In the genomic region with DNA sequence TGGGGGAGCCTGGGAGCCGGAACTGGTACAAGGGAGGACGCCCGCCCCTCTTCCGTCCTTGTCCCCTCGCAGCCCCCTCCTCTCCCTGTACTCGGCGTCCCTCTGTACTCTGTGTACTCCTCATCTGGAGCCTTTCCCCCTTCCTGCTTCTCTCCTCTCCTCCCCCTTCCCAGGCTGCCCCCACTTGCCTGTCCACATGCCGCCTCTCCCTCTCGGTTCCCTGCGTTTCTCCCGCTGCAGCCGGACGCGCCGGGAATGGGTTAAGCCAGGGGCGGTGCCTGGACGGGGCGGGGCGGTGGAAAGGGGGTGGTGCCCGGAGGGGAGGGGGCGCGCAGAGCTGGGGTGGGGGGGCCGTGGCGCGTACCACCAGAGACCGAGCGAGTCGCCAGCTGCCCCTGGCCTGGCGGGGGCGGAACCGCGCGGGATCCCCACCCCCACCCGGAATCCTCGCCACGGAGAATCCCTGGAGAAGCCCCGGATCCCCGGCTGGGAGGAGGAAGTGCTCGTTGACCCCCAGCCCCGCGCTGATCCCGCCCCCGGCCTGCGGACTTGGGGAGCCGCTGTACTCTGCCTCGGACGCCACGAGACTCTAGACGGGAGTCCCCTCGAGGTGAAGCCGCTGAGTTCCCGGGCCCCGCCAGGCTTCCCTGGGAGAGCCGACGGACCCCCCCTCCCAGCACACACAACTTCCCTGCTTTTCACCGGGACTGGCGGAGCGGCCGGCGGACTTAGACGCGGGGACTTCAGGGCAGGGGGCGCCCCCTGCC, we compare ENCODE assay signal across 8 cellular contexts. TPM values are rescaled to one million over a fixed set of nuclear protein-coding genes. Genes with fewer than 3 reads are reported as not detected.
DNase-seq lines count a peak whose midpoint lies in the region; ATAC-seq, FAIRE-seq and TF ChIP-seq lines count a peak whose summit lies in the region.

No MANE protein-coding gene starts in this region.

- H3K4me3 Mint-ChIP-seq in T-helper 17 cell, result peak overlapping the region; percentile 82

- ATAC-seq in T-helper 17 cell, result no peak
- no peak for ATAC-seq in GM21529 (IDR thresholded peaks at IDR 0.05; ENCODE audit: unreplicated experiment)
- ATAC-seq in HG03135 (IDR thresholded peaks at IDR 0.05; ENCODE audit: unreplicated experiment), result no peak

- peak overlapping the region; percentile 94 for H3K27ac Mint-ChIP-seq in T-helper 17 cell

- no peaks in the 10 kb centered on the region for H3K27me3 Mint-ChIP-seq in T-helper 17 cell

- peak; percentile 91 for FAIRE-seq in urothelium cell line (lab: Jason Lieb, UNC)

- H3K9me3 ChIP-seq in T-helper 17 cell (ENCODE audit: control insufficient read depth, low read length, poor library complexity, severe bottlenecking), result no peaks in the 10 kb centered on the region

- peaks cover 5% of the 10 kb centered on the region for H3K36me3 Mint-ChIP-seq in T-helper 17 cell (ENCODE audit: low read depth)

- peaks cover 69% of the 10 kb centered on the region for H3K4me1 Mint-ChIP-seq in T-helper 17 cell

- POLR2A ChIA-PET in HEK293T (lab: Yijun Ruan, JAX), result interaction anchor here (1.4 kb wide), 1 partner anchor 53 kb away, joined by 3 read pairs; no protein-coding TSS in a partner anchor

- CTCF ChIA-PET in HEK293T (lab: Yijun Ruan, JAX), result no interaction called here

- DNase-seq in Ammon's horn (ENCODE audit: low spot score), result peak; percentile 68
- DNase-seq in HEK293T (ENCODE audit: extremely low spot score), result peak; percentile 69
- DNase-seq in T-helper 17 cell, result no peak
- peak; percentile 23 to 54 for DNase-seq in erythroblast (lab: John Stamatoyannopoulos, UW)
- peak; percentile 72 for DNase-seq in mucosa of gallbladder (ENCODE audit: low spot score)
- DNase-seq in urothelium cell line (ENCODE audit: low spot score), result peak; percentile 83

- TF ChIP-seq POLR2A in erythroblast (IDR thresholded peaks at IDR 0.05; ENCODE audit: low read length), result no peak

TF ChIP-seq in HEK293T, 16 proteins besides CTCF, POLR2A, EP300 and RAD21:
- TF ChIP-seq FOXA1 (IDR thresholded peaks at IDR 0.05) (no peak), LEF1 (IDR thresholded peaks at IDR 0.05; ENCODE audit: borderline replicate concordance) (no peak), L3MBTL2 (conservative IDR thresholded peaks at IDR 0.05) (peak; percentile 57; the same call in 1 of the 2 replicates)
- TF ChIP-seq, protein P1, sequence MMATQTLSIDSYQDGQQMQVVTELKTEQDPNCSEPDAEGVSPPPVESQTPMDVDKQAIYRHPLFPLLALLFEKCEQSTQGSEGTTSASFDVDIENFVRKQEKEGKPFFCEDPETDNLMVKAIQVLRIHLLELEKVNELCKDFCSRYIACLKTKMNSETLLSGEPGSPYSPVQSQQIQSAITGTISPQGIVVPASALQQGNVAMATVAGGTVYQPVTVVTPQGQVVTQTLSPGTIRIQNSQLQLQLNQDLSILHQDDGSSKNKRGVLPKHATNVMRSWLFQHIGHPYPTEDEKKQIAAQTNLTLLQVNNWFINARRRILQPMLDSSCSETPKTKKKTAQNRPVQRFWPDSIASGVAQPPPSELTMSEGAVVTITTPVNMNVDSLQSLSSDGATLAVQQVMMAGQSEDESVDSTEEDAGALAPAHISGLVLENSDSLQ (IDR thresholded peaks at IDR 0.05), result no peak

RNA-seq across cellular contexts. Expression of gene GJD3, which starts 22.5 kb away (rescaled TPM):
- total RNA-seq in T-helper 17 cell, result not detected
- total RNA-seq in mucosa of gallbladder, result 1.9 TPM

RNA-seq across cellular contexts. Expression of gene RARA, which starts 33.0 kb away (rescaled TPM):
- total RNA-seq in T-helper 17 cell, result 100 to 1,000 TPM in 1 of 2 donors, 10 to 100 TPM in 1; 97.0 to 106 TPM
- total RNA-seq in mucosa of gallbladder, result 39.4 TPM

RNA-seq across cellular contexts. Expression of gene CDC6, which starts 54.3 kb away (rescaled TPM):
- total RNA-seq in T-helper 17 cell, result 1 to 10 TPM; 1.2 to 2.7 TPM
- 6.8 TPM for total RNA-seq in mucosa of gallbladder

Comparison
In these comparisons a context has a peak if more than half of its experiments do, and no peak if none do; other contexts are left out.
1. DNase-seq: peak in Ammon's horn (single experiment), HEK293T (single experiment), erythroblast (2 of 2), mucosa of gallbladder (single experiment) and urothelium cell line (single experiment); none in T-helper 17 cell (0 of 3).